7 cellular contexts compared by ENCODE assay signal in the genomic region with DNA sequence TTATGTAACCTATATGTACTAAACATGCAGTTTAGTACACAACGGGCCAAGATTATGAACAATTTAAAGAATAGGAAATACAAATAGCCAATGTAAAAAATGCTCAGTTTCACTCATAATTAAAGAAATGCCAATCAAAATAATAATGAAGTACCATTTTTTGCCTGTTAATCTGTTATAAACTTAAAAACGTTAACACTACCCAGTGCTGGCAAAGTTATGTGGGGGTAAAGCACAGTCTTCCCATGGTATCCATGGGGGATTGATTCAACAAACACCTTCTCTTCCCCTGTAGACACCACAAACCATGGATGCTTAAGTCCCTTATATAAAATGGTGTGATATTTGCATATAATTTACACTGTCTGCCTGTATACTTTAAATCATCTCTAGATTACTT.
"Had no signal": no experiment of that assay in that cellular context is flagged by ENCODE, and none has a peak within 500 bp of the region (broad histone marks: within the 10 kb centered on the region; RNA-seq: fewer than 3 reads in every experiment).

No MANE protein-coding gene starts in this region.

- FAIRE-seq: GM12891, GM12892, GM18507, GM19239 had no signal

- DNase-seq: GDM1, GF-D8 had no signal

- H3K4me3 ChIP-seq: GM12878 had no signal
